Comparison of ENCODE assay signal across 1 cellular context in the genomic region with DNA sequence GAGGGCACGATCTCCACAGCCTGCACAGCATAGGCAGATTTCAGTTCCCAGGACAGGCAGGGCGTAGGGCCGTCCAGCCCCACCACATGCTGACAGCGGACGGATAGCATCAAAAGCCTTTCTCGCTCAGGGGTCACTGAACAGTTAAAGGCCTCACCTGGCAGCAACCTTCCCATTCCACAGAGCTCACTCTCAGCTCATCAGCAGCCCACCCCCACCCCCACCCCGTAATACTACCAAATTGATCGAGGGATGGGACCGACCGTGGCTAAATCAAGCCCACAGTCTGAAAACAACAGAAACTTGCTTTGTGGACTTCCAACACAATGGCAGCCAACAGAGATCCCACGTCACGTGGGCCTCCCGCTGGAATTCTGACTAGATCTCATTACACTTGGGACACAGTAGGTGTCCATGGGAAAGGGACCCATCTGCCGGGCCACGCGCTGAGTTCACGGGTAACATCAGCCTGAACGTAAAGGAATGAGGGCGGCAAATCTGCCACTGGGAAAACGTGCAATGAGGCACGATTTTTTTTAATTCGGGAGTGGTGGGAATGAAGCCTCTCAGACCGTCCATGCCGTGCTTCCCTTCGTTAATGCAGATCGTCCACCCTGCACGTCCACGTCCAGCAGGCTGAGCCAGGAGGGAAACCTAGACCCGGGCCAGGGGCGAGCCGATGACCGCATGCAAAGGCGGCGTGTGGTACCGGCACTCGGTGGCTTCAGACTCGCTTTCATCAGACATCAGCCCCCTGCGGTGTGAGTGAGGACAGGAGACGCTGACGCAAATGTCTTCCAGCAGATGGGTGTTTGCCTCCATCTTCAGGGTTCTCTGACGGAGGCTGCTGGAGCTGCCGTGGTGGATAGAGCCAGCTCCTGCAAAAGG.
TF ChIP-seq lines count a peak whose summit lies in the region.

No MANE protein-coding gene starts in this region.

TF ChIP-seq in WTC11, 78 proteins besides CTCF, POLR2A, EP300 and RAD21 (continued from another document):
- TF ChIP-seq, protein P1, sequence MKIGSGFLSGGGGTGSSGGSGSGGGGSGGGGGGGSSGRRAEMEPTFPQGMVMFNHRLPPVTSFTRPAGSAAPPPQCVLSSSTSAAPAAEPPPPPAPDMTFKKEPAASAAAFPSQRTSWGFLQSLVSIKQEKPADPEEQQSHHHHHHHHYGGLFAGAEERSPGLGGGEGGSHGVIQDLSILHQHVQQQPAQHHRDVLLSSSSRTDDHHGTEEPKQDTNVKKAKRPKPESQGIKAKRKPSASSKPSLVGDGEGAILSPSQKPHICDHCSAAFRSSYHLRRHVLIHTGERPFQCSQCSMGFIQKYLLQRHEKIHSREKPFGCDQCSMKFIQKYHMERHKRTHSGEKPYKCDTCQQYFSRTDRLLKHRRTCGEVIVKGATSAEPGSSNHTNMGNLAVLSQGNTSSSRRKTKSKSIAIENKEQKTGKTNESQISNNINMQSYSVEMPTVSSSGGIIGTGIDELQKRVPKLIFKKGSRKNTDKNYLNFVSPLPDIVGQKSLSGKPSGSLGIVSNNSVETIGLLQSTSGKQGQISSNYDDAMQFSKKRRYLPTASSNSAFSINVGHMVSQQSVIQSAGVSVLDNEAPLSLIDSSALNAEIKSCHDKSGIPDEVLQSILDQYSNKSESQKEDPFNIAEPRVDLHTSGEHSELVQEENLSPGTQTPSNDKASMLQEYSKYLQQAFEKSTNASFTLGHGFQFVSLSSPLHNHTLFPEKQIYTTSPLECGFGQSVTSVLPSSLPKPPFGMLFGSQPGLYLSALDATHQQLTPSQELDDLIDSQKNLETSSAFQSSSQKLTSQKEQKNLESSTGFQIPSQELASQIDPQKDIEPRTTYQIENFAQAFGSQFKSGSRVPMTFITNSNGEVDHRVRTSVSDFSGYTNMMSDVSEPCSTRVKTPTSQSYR (CRISPR knock-in tag; IDR thresholded peaks at IDR 0.05), result no peak
- TF ChIP-seq TP53 (CRISPR knock-in tag; IDR thresholded peaks at IDR 0.05), result no peak
